ENCODE assay signal across 32 cellular contexts in genomic region chr11:80495116-80495515, GRCh38.
"Had no signal": no experiment of that assay in that cellular context is flagged by ENCODE, and none has a peak within 500 bp of the region (broad histone marks: within the 10 kb centered on the region; RNA-seq: fewer than 3 reads in every experiment).

No MANE protein-coding gene starts in this region.

- FAIRE-seq: RCC 7860, TTC549 had no signal

- H3K36me3 Mint-ChIP-seq: activated naive CD8-positive, alpha-beta T cell had no signal

- H3K27me3 Mint-ChIP-seq: activated CD4-positive, alpha-beta memory T cell treated with anti-CD3 and anti-CD28 coated beads, Interleukin-2, amount 10 ng/mL, durations not matched to agents 7 days and 5 days; activated naive CD8-positive, alpha-beta T cell; activated T-helper 17 cell treated with anti-CD3 and anti-CD28 coated beads, Interleukin-2, amount 50 U/mL, for 72 hours had no signal

- H3K4me1 Mint-ChIP-seq: activated CD4-positive, alpha-beta memory T cell treated with anti-CD3 and anti-CD28 coated beads, Interleukin-2, amount 10 ng/mL, durations not matched to agents 7 days and 5 days; activated T-helper 17 cell treated with anti-CD3 and anti-CD28 coated beads, Interleukin-2, amount 50 U/mL, for 72 hours had no signal

- H3K27me3 ChIP-seq: brain microvascular endothelial cell, MG63 had no signal

- H3K27ac Mint-ChIP-seq: activated CD4-positive, alpha-beta memory T cell treated with anti-CD3 and anti-CD28 coated beads, Interleukin-2, amount 10 ng/mL, durations not matched to agents 7 days and 5 days; activated naive CD4-positive, alpha-beta T cell treated with anti-CD3 and anti-CD28 coated beads for 36 hours; activated naive CD8-positive, alpha-beta T cell; activated T-helper 17 cell treated with anti-CD3 and anti-CD28 coated beads, Interleukin-2, amount 50 U/mL, for 72 hours had no signal

- H3K9me3 ChIP-seq: MG63 had no signal

- H3K27ac ChIP-seq: brain microvascular endothelial cell, VCaP had no signal

- DNase-seq: activated CD4-positive, alpha-beta memory T cell treated with anti-CD3 and anti-CD28 coated beads, Interleukin-2, amount 10 ng/mL, durations not matched to agents 7 days and 5 days; activated CD4-positive, alpha-beta T cell treated with anti-CD3 and anti-CD28 coated beads, Interleukin-2, amount 50 U/mL, for 1 hour; activated CD4-positive, CD25-positive, alpha-beta regulatory T cell; activated gamma-delta T cell; activated naive CD4-positive, alpha-beta T cell treated with anti-CD3 and anti-CD28 coated beads for 36 hours; activated T-cell treated with anti-CD3 and anti-CD28 coated beads for 4 hours; activated T-cell treated with anti-CD3 and anti-CD28 coated beads, Interleukin-2, amount 50 U/mL, for 48 hours; brain microvascular endothelial cell; caudate nucleus; IMR-90; Kasumi-1; KBM-7; MG63; MV-4-11; NCI-H1105 treated with DMSO at 0.1 percent for 48 hours; NCI-H1436 treated with DMSO at 0.1 percent for 48 hours; NCI-H187; NCI-H2081; NCI-H2171; NCI-H345; NCI-H510A; NCI-H526 treated with DMSO at 0.1 percent for 48 hours; NCI-H82; NK-92 treated with Interleukin-12 subunit alpha and Interleukin-12 subunit beta, amount 100 ng/mL, for 24 hours; SIG-M5; T-helper 2 cell; T1000 had no signal

- H3K36me3 ChIP-seq: brain microvascular endothelial cell, MG63 had no signal

- H3K4me3 Mint-ChIP-seq: activated CD4-positive, alpha-beta memory T cell treated with anti-CD3 and anti-CD28 coated beads, Interleukin-2, amount 10 ng/mL, durations not matched to agents 7 days and 5 days; activated naive CD4-positive, alpha-beta T cell treated with anti-CD3 and anti-CD28 coated beads for 36 hours; activated naive CD8-positive, alpha-beta T cell; activated T-helper 17 cell treated with anti-CD3 and anti-CD28 coated beads, Interleukin-2, amount 50 U/mL, for 72 hours had no signal

- H3K4me3 ChIP-seq: MG63 had no signal
